In genomic region chr1:26946270-26946669, GRCh38 we compare ENCODE assay signal across 16 cellular contexts. TPM values are rescaled to one million over a fixed set of nuclear protein-coding genes. Genes with fewer than 3 reads are reported as not detected.
A peak's percentile ranks its signal among the peaks of the same experiment; 100 is the strongest.
DNase-seq lines count a peak whose midpoint lies in the region; ATAC-seq and TF ChIP-seq lines count a peak whose summit lies in the region.
"Had no signal": no experiment of that assay in that cellular context is flagged by ENCODE, and none has a peak within 500 bp of the region (broad histone marks: within the 10 kb centered on the region; RNA-seq: fewer than 3 reads in every experiment).

No MANE protein-coding gene starts in this region.

- CTCF ChIA-PET in activated CD8-positive, alpha-beta T cell treated with anti-CD3 and anti-CD28 coated beads, Interleukin-2, amount 10 ng/mL, durations not matched to agents 7 days and 5 days (lab: Charles Lee), result no interaction called here

- H3K9me3 Mint-ChIP-seq in stimulated activated naive CD8-positive, alpha-beta T cell treated with anti-CD3 and anti-CD28 coated beads, Interleukin-15, Interleukin-2, amounts not matched to agents 100 ng/mL and 50 ng/mL, for 24 hours, result no peaks in the 10 kb centered on the region
- H3K9me3 Mint-ChIP-seq in nephron progenitor cell, result no peaks in the 10 kb centered on the region
- no peaks in the 10 kb centered on the region for H3K9me3 Mint-ChIP-seq in activated CD8-positive, alpha-beta T cell treated with anti-CD3 and anti-CD28 coated beads, Interleukin-2, amount 10 ng/mL, durations not matched to agents 7 days and 5 days (ENCODE audit: insufficient read depth)

- H3K4me3 ChIP-seq in hepatocyte, result no peak overlapping the region
- no peak overlapping the region for H3K4me3 ChIP-seq in urinary bladder (ENCODE audit: low read depth, low read length)
- no peak overlapping the region for H3K4me3 ChIP-seq in brain microvascular endothelial cell (ENCODE audit: low read depth, low read length)
- H3K4me3 ChIP-seq: BLaER1 treated with 17β-estradiol and CSF1 and Interleukin-3, amounts not matched to agents 10 nM and 100 nM had no signal

- ATAC-seq in stimulated activated naive CD8-positive, alpha-beta T cell treated with anti-CD3 and anti-CD28 coated beads, Interleukin-15, Interleukin-2, amounts not matched to agents 100 U/mL and 50 U/mL, for 24 hours, result no peak
- no peak for ATAC-seq in activated CD8-positive, alpha-beta T cell treated with anti-CD3 and anti-CD28 coated beads, Interleukin-2, amount 10 ng/mL, durations not matched to agents 7 days and 5 days
- ATAC-seq: PC-3 had no signal

- DNase-seq in stimulated activated naive CD8-positive, alpha-beta T cell treated with anti-CD3 and anti-CD28 coated beads, Interleukin-15, Interleukin-2, amounts not matched to agents 100 U/mL and 50 U/mL, for 24 hours, result no peak
- DNase-seq in hepatocyte (ENCODE audit: low spot score), result no peak
- DNase-seq in nephron progenitor cell, result no peak
- DNase-seq in T-helper 9 cell, result no peak
- no peak for DNase-seq in activated CD8-positive, alpha-beta T cell treated with anti-CD3 and anti-CD28 coated beads, Interleukin-2, amount 10 ng/mL, durations not matched to agents 7 days and 5 days
- no peak for DNase-seq in brain microvascular endothelial cell
- DNase-seq: GOT3, KG1, NCI-H1092, NCI-H187, PC-3 had no signal

- no peak overlapping the region for H2AFZ ChIP-seq in hepatocyte

- H3K79me2 ChIP-seq in hepatocyte, result no peaks in the 10 kb centered on the region

- no peaks in the 10 kb centered on the region for H3K27me3 ChIP-seq in hepatocyte
- no peaks in the 10 kb centered on the region for H3K27me3 ChIP-seq in brain microvascular endothelial cell (replicated peaks)
- H3K27me3 ChIP-seq: BLaER1 treated with 17β-estradiol and CSF1 and Interleukin-3, amounts not matched to agents 10 nM and 100 nM had no signal

- peaks cover 40% of the 10 kb centered on the region for H3K36me3 Mint-ChIP-seq in stimulated activated naive CD8-positive, alpha-beta T cell treated with anti-CD3 and anti-CD28 coated beads, Interleukin-15, Interleukin-2, amounts not matched to agents 100 ng/mL and 50 ng/mL, for 24 hours (ENCODE audit: low read depth)
- peaks cover 58% of the 10 kb centered on the region for H3K36me3 Mint-ChIP-seq in nephron progenitor cell (ENCODE audit: low read depth)
- H3K36me3 Mint-ChIP-seq in activated CD8-positive, alpha-beta T cell treated with anti-CD3 and anti-CD28 coated beads, Interleukin-2, amount 10 ng/mL, durations not matched to agents 7 days and 5 days (ENCODE audit: low read depth), result peaks cover 41% of the 10 kb centered on the region

- no peaks in the 10 kb centered on the region for H3K4me1 Mint-ChIP-seq in stimulated activated naive CD8-positive, alpha-beta T cell treated with anti-CD3 and anti-CD28 coated beads, Interleukin-15, Interleukin-2, amounts not matched to agents 100 ng/mL and 50 ng/mL, for 24 hours (ENCODE audit: low read depth)
- H3K4me1 Mint-ChIP-seq in nephron progenitor cell, result peaks cover 40% of the 10 kb centered on the region
- no peaks in the 10 kb centered on the region for H3K4me1 Mint-ChIP-seq in activated CD8-positive, alpha-beta T cell treated with anti-CD3 and anti-CD28 coated beads, Interleukin-2, amount 10 ng/mL, durations not matched to agents 7 days and 5 days (ENCODE audit: low read depth)

- peak overlapping the region; percentile 75 for H3K27ac ChIP-seq in hepatocyte
- peak overlapping the region; percentile 1 for H3K27ac ChIP-seq in urinary bladder (ENCODE audit: low read depth)
- no peak overlapping the region for H3K27ac ChIP-seq in brain microvascular endothelial cell
- H3K27ac ChIP-seq: BLaER1 treated with 17β-estradiol and CSF1 and Interleukin-3, amounts not matched to agents 10 nM and 100 nM had no signal

- H3K4me1 ChIP-seq in hepatocyte (ENCODE audit: insufficient read depth) (peaks cover 13% of the 10 kb centered on the region), urinary bladder (ENCODE audit: insufficient read depth) (no peaks in the 10 kb centered on the region)

- no peaks in the 10 kb centered on the region for H3K9me3 ChIP-seq in hepatocyte (ENCODE audit: low read depth)
- H3K9me3 ChIP-seq: BLaER1 treated with 17β-estradiol and CSF1 and Interleukin-3, amounts not matched to agents 10 nM and 100 nM had no signal

- no peaks in the 10 kb centered on the region for H4K20me1 ChIP-seq in hepatocyte (ENCODE audit: insufficient read depth, poor library complexity, severe bottlenecking)

- POLR2A ChIA-PET in activated CD8-positive, alpha-beta T cell treated with anti-CD3 and anti-CD28 coated beads, Interleukin-2, amount 10 ng/mL, durations not matched to agents 7 days and 5 days (lab: Charles Lee), result no interaction called here

- H3K27ac Mint-ChIP-seq in stimulated activated naive CD8-positive, alpha-beta T cell treated with anti-CD3 and anti-CD28 coated beads, Interleukin-15, Interleukin-2, amounts not matched to agents 100 ng/mL and 50 ng/mL, for 24 hours, result peak overlapping the region; percentile 26
- H3K27ac Mint-ChIP-seq in nephron progenitor cell, result peak overlapping the region; percentile 74
- H3K27ac Mint-ChIP-seq in activated CD8-positive, alpha-beta T cell treated with anti-CD3 and anti-CD28 coated beads, Interleukin-2, amount 10 ng/mL, durations not matched to agents 7 days and 5 days, result no peak overlapping the region

- H3K36me3 ChIP-seq in hepatocyte (replicated peaks; ENCODE audit: insufficient read depth, low read depth), result peaks cover 3% of the 10 kb centered on the region
- H3K36me3 ChIP-seq in urinary bladder (ENCODE audit: insufficient read depth), result peaks cover 3% of the 10 kb centered on the region
- peaks cover 58% of the 10 kb centered on the region for H3K36me3 ChIP-seq in brain microvascular endothelial cell (replicated peaks)

- H3K4me2 ChIP-seq in hepatocyte, result no peak overlapping the region
- H3K4me2 ChIP-seq: BLaER1 treated with 17β-estradiol and CSF1 and Interleukin-3, amounts not matched to agents 10 nM and 100 nM had no signal

- in situ Hi-C loops in brain microvascular endothelial cell (cut with HindIII; ENCODE audit: low pct_ligation_motif_present, low sequenced_read_pairs), result no loop called here

- WGBS in hepatocyte (ENCODE audit: low lambda C conversion rate, missing lambda C conversion rate), result 84% methylated on average over 4 of the region's 4 CpGs
- WGBS in urinary bladder, result 70% methylated on average over 4 of the region's 4 CpGs

- no peak for TF ChIP-seq CTCF in hepatocyte (IDR thresholded peaks at IDR 0.05; ENCODE audit: poor library complexity)
- no peak for TF ChIP-seq CTCF in nephron progenitor cell (IDR thresholded peaks at IDR 0.05)
- no peak for TF ChIP-seq CTCF in brain microvascular endothelial cell (IDR thresholded peaks at IDR 0.05; ENCODE audit: low read depth, low read length, missing control alignments)

- H3K27me3 Mint-ChIP-seq in stimulated activated naive CD8-positive, alpha-beta T cell treated with anti-CD3 and anti-CD28 coated beads, Interleukin-15, Interleukin-2, amounts not matched to agents 100 ng/mL and 50 ng/mL, for 24 hours, result no peaks in the 10 kb centered on the region
- H3K27me3 Mint-ChIP-seq in nephron progenitor cell (ENCODE audit: low read depth, poor library complexity), result peaks cover 9% of the 10 kb centered on the region
- no peaks in the 10 kb centered on the region for H3K27me3 Mint-ChIP-seq in activated CD8-positive, alpha-beta T cell treated with anti-CD3 and anti-CD28 coated beads, Interleukin-2, amount 10 ng/mL, durations not matched to agents 7 days and 5 days (ENCODE audit: low read depth)

- H3K4me3 Mint-ChIP-seq in stimulated activated naive CD8-positive, alpha-beta T cell treated with anti-CD3 and anti-CD28 coated beads, Interleukin-15, Interleukin-2, amounts not matched to agents 100 ng/mL and 50 ng/mL, for 24 hours, result no peak overlapping the region
- H3K4me3 Mint-ChIP-seq in nephron progenitor cell, result peak overlapping the region; percentile 71
- no peak overlapping the region for H3K4me3 Mint-ChIP-seq in activated CD8-positive, alpha-beta T cell treated with anti-CD3 and anti-CD28 coated beads, Interleukin-2, amount 10 ng/mL, durations not matched to agents 7 days and 5 days

- H3K9me2 ChIP-seq in hepatocyte (replicated peaks; ENCODE audit: insufficient read depth), result no peaks in the 10 kb centered on the region

RNA-seq across cellular contexts. Expression of gene KDF1, which starts 14.0 kb away (rescaled TPM):
- total RNA-seq in hepatocyte (10.5 and 18.1 TPM in 2 replicates), urinary bladder (2.3 TPM)
- polyA plus RNA-seq in hepatocyte (17.2 and 21.9 TPM in 2 replicates), urinary bladder (2.0 TPM)
- total RNA-seq in activated CD8-positive, alpha-beta T cell treated with anti-CD3 and anti-CD28 coated beads, Interleukin-2, amount 10 ng/mL, durations not matched to agents 7 days and 5 days, result not detected
- total RNA-seq: A172, M059J had no signal

RNA-seq across cellular contexts. Expression of gene NUDC, which starts 24.7 kb away (rescaled TPM):
- total RNA-seq in hepatocyte (29.5 and 34.4 TPM in 2 replicates), urinary bladder (9.7 TPM)
- polyA plus RNA-seq in hepatocyte (125 and 127 TPM in 2 replicates), urinary bladder (71.0 TPM)
- total RNA-seq in activated CD8-positive, alpha-beta T cell treated with anti-CD3 and anti-CD28 coated beads, Interleukin-2, amount 10 ng/mL, durations not matched to agents 7 days and 5 days, result 10 to 100 TPM; 85.1 to 91.2 TPM

RNA-seq across cellular contexts. Expression of gene NR0B2, which starts 32.5 kb away (rescaled TPM):
- total RNA-seq in hepatocyte (37.4 and 39.1 TPM in 2 replicates), urinary bladder (not detected)
- polyA plus RNA-seq in hepatocyte (57.5 and 68.1 TPM in 2 replicates), urinary bladder (not detected)
- not detected for total RNA-seq in activated CD8-positive, alpha-beta T cell treated with anti-CD3 and anti-CD28 coated beads, Interleukin-2, amount 10 ng/mL, durations not matched to agents 7 days and 5 days
- total RNA-seq: A172, M059J, PC-3 had no signal

RNA-seq across cellular contexts. Expression of gene GPATCH3, which starts 46.0 kb away (rescaled TPM):
- total RNA-seq in hepatocyte (9.5 and 11.6 TPM in 2 replicates), urinary bladder (6.4 TPM)
- polyA plus RNA-seq in hepatocyte (15.8 and 18.4 TPM in 2 replicates), urinary bladder (11.2 TPM)
- 10 to 100 TPM; 14.9 to 16.4 TPM for total RNA-seq in activated CD8-positive, alpha-beta T cell treated with anti-CD3 and anti-CD28 coated beads, Interleukin-2, amount 10 ng/mL, durations not matched to agents 7 days and 5 days

RNA-seq across cellular contexts. Expression of gene TRNP1, which starts 47.2 kb away (rescaled TPM):
- total RNA-seq in hepatocyte (67.4 and 92.5 TPM in 2 replicates), urinary bladder (7.1 TPM)
- polyA plus RNA-seq in hepatocyte (137 and 145 TPM in 2 replicates), urinary bladder (31.4 TPM)
- not detected for total RNA-seq in activated CD8-positive, alpha-beta T cell treated with anti-CD3 and anti-CD28 coated beads, Interleukin-2, amount 10 ng/mL, durations not matched to agents 7 days and 5 days

Comparison
In these comparisons a context has a peak if more than half of its experiments do, and no peak if none do; other contexts are left out.
1. RNA of gene NR0B2, which starts 32.5 kb away (total RNA-seq): 37.4 to 39.1 TPM in hepatocyte; not detected in activated CD8-positive, alpha-beta T cell treated with anti-CD3 and anti-CD28 coated beads, Interleukin-2, amount 10 ng/mL, durations not matched to agents 7 days and 5 days and not detected in urinary bladder (single experiment); every median in the first group is over 10 times any median in the second.